Comparison of ENCODE assay signal across 1 cellular context in genomic region chr15:65365229-65365628, GRCh38.
TF ChIP-seq lines count a peak whose summit lies in the region.

No MANE protein-coding gene starts in this region.

TF ChIP-seq in WTC11, 78 proteins besides CTCF, POLR2A, EP300 and RAD21 (continued from another document):
- no peak for TF ChIP-seq ZNF425 (CRISPR knock-in tag; conservative IDR thresholded peaks at IDR 0.05)
- no peak for TF ChIP-seq JUN (CRISPR knock-in tag; IDR thresholded peaks at IDR 0.05)
- no peak for TF ChIP-seq SP1 (CRISPR knock-in tag; conservative IDR thresholded peaks at IDR 0.05)
- no peak for TF ChIP-seq ZNF512 (CRISPR knock-in tag; IDR thresholded peaks at IDR 0.05; ENCODE audit: borderline replicate concordance)
